In the genomic region with DNA sequence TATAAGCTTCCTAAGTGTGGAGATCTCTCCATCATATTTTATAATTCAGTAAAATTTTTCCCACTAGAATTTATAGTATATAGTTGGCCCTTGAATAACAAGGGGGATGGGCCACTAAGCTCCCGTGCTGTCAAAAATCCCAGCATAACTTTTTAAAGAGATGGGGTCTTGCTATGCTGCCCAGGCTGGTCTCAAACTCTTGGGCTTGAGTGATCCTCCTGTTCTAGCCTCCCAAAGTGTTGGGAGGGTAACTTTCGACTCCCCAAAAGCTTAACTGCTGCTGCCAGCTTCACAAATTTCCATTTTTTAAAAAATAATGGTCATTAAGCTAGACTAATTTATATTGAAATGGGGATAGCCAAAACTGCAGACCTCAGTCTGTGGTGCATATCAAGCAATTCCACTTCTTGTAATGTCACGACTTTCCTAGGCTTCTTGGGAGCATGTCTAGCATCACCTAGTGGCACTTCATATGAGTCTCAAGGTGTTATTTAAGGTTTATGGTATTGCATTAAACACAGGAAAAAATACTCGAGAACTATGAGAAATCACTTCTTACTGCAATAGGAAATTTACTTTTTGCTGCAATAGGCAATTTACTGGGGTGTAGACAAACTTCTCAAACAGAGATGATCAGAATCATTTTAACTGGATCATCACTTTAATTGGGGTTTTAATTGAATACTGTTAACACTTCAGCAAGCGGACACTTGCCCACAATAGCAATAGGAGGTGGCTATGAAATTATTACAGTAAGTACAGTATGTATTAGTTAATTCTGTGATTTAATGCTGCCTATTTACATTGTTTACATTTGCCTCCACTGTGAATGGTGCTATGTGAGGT, we compare ENCODE assay signal across 9 cellular contexts. TPM values are rescaled to one million over a fixed set of nuclear protein-coding genes. Genes with fewer than 3 reads are reported as not detected.
DNase-seq lines count a peak whose midpoint lies in the region; ATAC-seq and TF ChIP-seq lines count a peak whose summit lies in the region.
"Had no signal": no experiment of that assay in that cellular context is flagged by ENCODE, and none has a peak within 500 bp of the region (broad histone marks: within the 10 kb centered on the region; RNA-seq: fewer than 3 reads in every experiment).

No MANE protein-coding gene starts in this region.

- H2BK120ac ChIP-seq in mesendoderm (ENCODE audit: low read depth, low read length): no peak overlapping the region

- no peak overlapping the region for H3K4me2 ChIP-seq in DND-41 (ENCODE audit: insufficient read depth, low read length)
- no peak overlapping the region for H3K4me2 ChIP-seq in mesendoderm (ENCODE audit: low read length)

- H3K79me2 ChIP-seq in DND-41 (ENCODE audit: insufficient read depth, low read length) (no peaks in the 10 kb centered on the region), mesendoderm (ENCODE audit: control insufficient read depth, insufficient read depth, low read length) (no peaks in the 10 kb centered on the region)

- DNase-seq in DND-41: no peak
- DNase-seq in LHCN-M2 (ENCODE audit: low read depth): peak; percentile 24
- DNase-seq in ascending aorta (ENCODE audit: low spot score in 2 of 2): no peak
- DNase-seq in mesendoderm: peak; percentile 64
- no peak for DNase-seq in effector CD4-positive, alpha-beta T cell
- no peak for DNase-seq in coronary artery (ENCODE audit: low spot score)
- DNase-seq: pancreas had no signal

- WGBS in mesendoderm (ENCODE audit: extremely low coverage, insufficient coverage, low lambda C conversion rate): no CpG with 5 or more reads among the region's 5 CpGs

- H3K27ac ChIP-seq in DND-41 (ENCODE audit: low read length): no peak overlapping the region
- no peak overlapping the region for H3K27ac ChIP-seq in ascending aorta
- no peak overlapping the region for H3K27ac ChIP-seq in mesendoderm (ENCODE audit: low read depth, low read length)
- no peak overlapping the region for H3K27ac ChIP-seq in coronary artery
- H3K27ac ChIP-seq: pancreas had no signal

- H4K20me1 ChIP-seq in DND-41 (ENCODE audit: insufficient read depth, low read length): no peaks in the 10 kb centered on the region

- H3K9me3 ChIP-seq in DND-41 (ENCODE audit: insufficient read depth, low read length, severe bottlenecking): no peaks in the 10 kb centered on the region
- no peaks in the 10 kb centered on the region for H3K9me3 ChIP-seq in ascending aorta
- H3K9me3 ChIP-seq: pancreas had no signal

- H3K36me3 ChIP-seq in DND-41 (ENCODE audit: insufficient read depth, low read length): peaks cover 73% of the 10 kb centered on the region
- H3K36me3 ChIP-seq in ascending aorta: peaks cover 34 to 67% of the 10 kb centered on the region in 2 donors
- peaks cover 4% of the 10 kb centered on the region for H3K36me3 ChIP-seq in mesendoderm (ENCODE audit: control insufficient read depth, insufficient read depth, low read length)

- H3K4me3 ChIP-seq in DND-41 (ENCODE audit: low read depth in 1 of 2, low read length in 2 of 2) (no peak overlapping the region), ascending aorta (no peak overlapping the region), mesendoderm (ENCODE audit: low read length) (no peak overlapping the region), coronary artery (no peak overlapping the region)
- H3K4me3 ChIP-seq: pancreas had no signal

- H4K5ac ChIP-seq in mesendoderm (ENCODE audit: low read length): no peak overlapping the region

- H2BK15ac ChIP-seq in mesendoderm (replicated peaks; ENCODE audit: low read depth): no peak overlapping the region

- H3K27me3 ChIP-seq in DND-41 (ENCODE audit: insufficient read depth, low read length, poor library complexity) (no peaks in the 10 kb centered on the region), ascending aorta (no peaks in the 10 kb centered on the region), mesendoderm (ENCODE audit: insufficient read depth, low read length, poor library complexity) (no peaks in the 10 kb centered on the region)
- H3K27me3 ChIP-seq: pancreas had no signal

- no peaks in the 10 kb centered on the region for H3K79me1 ChIP-seq in mesendoderm (ENCODE audit: low read length)

- H3K4ac ChIP-seq in mesendoderm (ENCODE audit: low read depth, low read length): no peak overlapping the region

- H3K9ac ChIP-seq in DND-41 (ENCODE audit: low read depth, low read length): no peak overlapping the region
- no peak overlapping the region for H3K9ac ChIP-seq in mesendoderm (ENCODE audit: low read length)

- H2AFZ ChIP-seq in DND-41 (ENCODE audit: low read depth, low read length): no peak overlapping the region

- intact Hi-C loops in ascending aorta (cut with DNase I): loop anchor here (2.0 kb wide), 1 partner anchor 194 kb away; no protein-coding TSS in a partner anchor

- H3K4me1 ChIP-seq in DND-41 (ENCODE audit: insufficient read depth, low read length) (no peaks in the 10 kb centered on the region), ascending aorta (no peaks in the 10 kb centered on the region), mesendoderm (ENCODE audit: control insufficient read depth, low read depth, low read length) (no peaks in the 10 kb centered on the region)
- H3K4me1 ChIP-seq: pancreas had no signal

- no peak overlapping the region for H2BK5ac ChIP-seq in mesendoderm (ENCODE audit: low read length)

- H3K18ac ChIP-seq in mesendoderm (ENCODE audit: low read length): no peak overlapping the region

- H2AK5ac ChIP-seq in mesendoderm (ENCODE audit: low read length): no peak overlapping the region

- no peak overlapping the region for H4K8ac ChIP-seq in mesendoderm (ENCODE audit: low read depth, low read length)

- TF ChIP-seq CTCF in DND-41 (IDR thresholded peaks at IDR 0.05; ENCODE audit: borderline replicate concordance, extremely low read depth, low read length, poor library complexity, severe bottlenecking) (peak; percentile 44), ascending aorta (IDR thresholded peaks at IDR 0.05) (peak; percentile 28 to 49 (median 30)), coronary artery (IDR thresholded peaks at IDR 0.05) (no peak)

- ATAC-seq in DND-41 (ENCODE audit: insufficient read depth, low read depth): no peak
- no peak for ATAC-seq in GM21717 (IDR thresholded peaks at IDR 0.05; ENCODE audit: unreplicated experiment)
- ATAC-seq in GM21423 (IDR thresholded peaks at IDR 0.05; ENCODE audit: unreplicated experiment): no peak

- H3K23ac ChIP-seq in mesendoderm (ENCODE audit: low read length): no peak overlapping the region

- no peak overlapping the region for H3K56ac ChIP-seq in mesendoderm (ENCODE audit: low read length)

RNA-seq across cellular contexts. Expression of gene ACTA1, which starts 19.3 kb away (rescaled TPM):
- total RNA-seq in LHCN-M2 (2014; rRNA removed) (0.34 TPM in 1 of 2 replicates, not detected in the other), ascending aorta (not detected)
- polyA plus RNA-seq in LHCN-M2 (2012): not detected
- polyA plus RNA-seq in mesendoderm (2013, experiment 1 of 2): 88.0 TPM
- polyA plus RNA-seq in mesendoderm (2013, experiment 2 of 2): 101 TPM

RNA-seq across cellular contexts. Expression of gene NUP133, which starts 55.0 kb away (rescaled TPM):
- total RNA-seq in LHCN-M2 (2014; rRNA removed) (33.3 and 36.3 TPM in 2 replicates), ascending aorta (9.3 TPM)
- 9.8 TPM for polyA plus RNA-seq in LHCN-M2 (2012)
- 25.3 TPM for polyA plus RNA-seq in mesendoderm (2013, experiment 1 of 2)
- polyA plus RNA-seq in mesendoderm (2013, experiment 2 of 2): 24.9 TPM

Comparison
In these comparisons a context has a peak if more than half of its experiments do, and no peak if none do; other contexts are left out.
1. DNase-seq: peak in LHCN-M2 (single experiment) and mesendoderm (single experiment); none in DND-41 (single experiment), ascending aorta (0 of 2), effector CD4-positive, alpha-beta T cell (single experiment) and coronary artery (single experiment).